ENCODE assay signal across 17 cellular contexts in genomic region chr12:65998536-65999530, GRCh38.
"Had no signal": no experiment of that assay in that cellular context is flagged by ENCODE, and none has a peak within 500 bp of the region (broad histone marks: within the 10 kb centered on the region; RNA-seq: fewer than 3 reads in every experiment).

No MANE protein-coding gene starts in this region.

- ATAC-seq: activated CD4-positive, alpha-beta T cell treated with anti-CD3 and anti-CD28 coated beads for 36 hours; stimulated activated naive CD8-positive, alpha-beta T cell treated with anti-CD3 and anti-CD28 coated beads, Interleukin-15, Interleukin-2, amounts not matched to agents 100 U/mL and 50 U/mL, for 24 hours; WTC11 had no signal

- H3K27me3 ChIP-seq: right atrium auricular region, tibial artery, uterus had no signal

- H3K4me1 Mint-ChIP-seq: activated CD4-positive, alpha-beta T cell treated with anti-CD3 and anti-CD28 coated beads for 36 hours; WTC11 had no signal

- H3K9me3 Mint-ChIP-seq: activated CD4-positive, alpha-beta memory T cell treated with anti-CD3 and anti-CD28 coated beads for 36 hours; WTC11 had no signal

- H3K9me3 ChIP-seq: right atrium auricular region, tibial artery, uterus had no signal

- H3K27ac Mint-ChIP-seq: activated CD4-positive, alpha-beta memory T cell treated with anti-CD3 and anti-CD28 coated beads for 36 hours; activated CD4-positive, alpha-beta T cell treated with anti-CD3 and anti-CD28 coated beads for 36 hours; activated naive CD8-positive, alpha-beta T cell; progenitor cell of endocrine pancreas; WTC11 had no signal

- H3K27ac ChIP-seq: coronary artery, right atrium auricular region, tibial artery, uterus had no signal

- H3K4me1 ChIP-seq: right atrium auricular region, uterus had no signal

- H3K4me3 Mint-ChIP-seq: activated CD4-positive, alpha-beta memory T cell treated with anti-CD3 and anti-CD28 coated beads for 36 hours; activated CD4-positive, alpha-beta T cell treated with anti-CD3 and anti-CD28 coated beads for 36 hours; activated naive CD8-positive, alpha-beta T cell; WTC11 had no signal

- H3K27me3 Mint-ChIP-seq: progenitor cell of endocrine pancreas had no signal

- DNase-seq: activated CD4-positive, alpha-beta memory T cell treated with anti-CD3 and anti-CD28 coated beads for 36 hours; activated CD4-positive, alpha-beta T cell treated with anti-CD3 and anti-CD28 coated beads for 36 hours; activated T-cell treated with anti-CD3 and anti-CD28 coated beads for 4 hours; amniotic stem cell; central memory CD4-positive, alpha-beta T cell; stimulated activated CD4-positive, alpha-beta T cell treated with anti-CD3 and anti-CD28 coated beads, Interleukin-12 subunit alpha, Interleukin-12 subunit beta, amount 100 ng/mL, for 4 hours; stimulated activated CD4-positive, alpha-beta T cell treated with anti-CD3 and anti-CD28 coated beads, Interleukin-1b, Interleukin-23, amount 100 ng/mL, for 48 hours; stimulated activated naive CD8-positive, alpha-beta T cell treated with anti-CD3 and anti-CD28 coated beads, Interleukin-15, Interleukin-2, amounts not matched to agents 100 U/mL and 50 U/mL, for 24 hours; substantia nigra; tibial artery; uterus had no signal

- H3K4me3 ChIP-seq: coronary artery, lung, right atrium auricular region, tibial artery, uterus had no signal

- H3K36me3 ChIP-seq: right atrium auricular region, tibial artery, uterus had no signal

- H3K36me3 Mint-ChIP-seq: activated CD4-positive, alpha-beta memory T cell treated with anti-CD3 and anti-CD28 coated beads for 36 hours; activated naive CD8-positive, alpha-beta T cell; WTC11 had no signal
